In the genomic region with DNA sequence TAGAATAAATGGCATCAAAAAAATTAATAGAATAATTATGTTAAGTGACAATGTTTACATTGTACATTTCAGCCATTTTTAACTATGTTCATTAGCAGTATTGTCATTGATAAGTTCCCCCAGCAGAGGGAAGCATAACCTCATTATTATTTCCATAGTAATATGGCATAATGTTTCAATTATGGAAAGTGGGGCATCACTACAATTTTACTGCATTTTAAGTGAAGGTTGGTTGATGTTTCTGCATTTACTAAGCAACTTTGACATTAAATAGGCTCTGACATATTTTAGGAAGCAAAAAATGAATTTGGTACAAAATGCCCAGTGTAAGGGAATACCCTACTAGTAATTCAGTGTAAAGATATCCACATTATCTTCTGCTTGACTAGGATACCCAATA, we compare ENCODE assay signal across 8 cellular contexts.
A peak's percentile ranks its signal among the peaks of the same experiment; 100 is the strongest.
DNase-seq lines count a peak whose midpoint lies in the region; ATAC-seq and TF ChIP-seq lines count a peak whose summit lies in the region.

No MANE protein-coding gene starts in this region.

- no peak for TF ChIP-seq EP300 in esophagus muscularis mucosa (IDR thresholded peaks at IDR 0.05)

- H3K4me3 Mint-ChIP-seq in progenitor cell of endocrine pancreas (ENCODE audit: low read depth), result no peak overlapping the region

- DNase-seq in NCI-H2196 (lab: John Stamatoyannopoulos, UW; ENCODE audit: unreplicated experiment) (peak; percentile 34), NCI-H2196 treated with DMSO at 0.1 percent for 48 hours (lab: John Stamatoyannopoulos, UW; ENCODE audit: unreplicated experiment) (no peak), Panc1 (ENCODE audit: low read depth, low spot score) (peak; percentile 28), esophagus muscularis mucosa (ENCODE audit: extremely low spot score) (no peak), progenitor cell of endocrine pancreas (ENCODE audit: low spot score, unreplicated experiment) (no peak)
- no peak for DNase-seq in stimulated activated CD4-positive, alpha-beta T cell treated with anti-CD3 and anti-CD28 coated beads, Interleukin-4, amount 100 ng/mL, for 4 hours

- in situ Hi-C loops in Panc1 (cut with HindIII; ENCODE audit: low pct_unique_long_range_greater_than_20kb, low sequenced_read_pairs), result no loop called here

- ATAC-seq in GM21423 (IDR thresholded peaks at IDR 0.05; ENCODE audit: unreplicated experiment), result peak; percentile 86
- ATAC-seq in HG03565 (IDR thresholded peaks at IDR 0.05; ENCODE audit: unreplicated experiment), result peak; percentile 84
- ATAC-seq in Panc1, result peak; percentile 77; the same call in 1 of the 2 replicates

- H3K36me3 ChIP-seq in Panc1 (ENCODE audit: control insufficient read depth, insufficient read depth, low read length), result no peaks in the 10 kb centered on the region
- H3K36me3 ChIP-seq in esophagus muscularis mucosa, result no peaks in the 10 kb centered on the region

- H3K27ac ChIP-seq in Panc1 (ENCODE audit: low read length), result no peak overlapping the region; the same call in 1 of the 2 replicates
- no peak overlapping the region for H3K27ac ChIP-seq in esophagus muscularis mucosa (replicated peaks in 1 of 4)

- POLR2A ChIA-PET in Panc1 (lab: Charles Lee), result no interaction called here

- no TSS peak for BruUV-seq in Panc1 (replicated peaks; lab: Mats Ljungman, UMichigan)

- no peaks in the 10 kb centered on the region for H3K4me1 Mint-ChIP-seq in progenitor cell of endocrine pancreas (ENCODE audit: low read depth)

- no peaks in the 10 kb centered on the region for H3K27me3 Mint-ChIP-seq in progenitor cell of endocrine pancreas

- TF ChIP-seq CTCF in Panc1 (IDR thresholded peaks at IDR 0.05) (peak; percentile 55; the same call in 1 of the 2 replicates), esophagus muscularis mucosa (IDR thresholded peaks at IDR 0.05) (peak; percentile 67 to 69 (median 69)), progenitor cell of endocrine pancreas (IDR thresholded peaks at IDR 0.05; ENCODE audit: unreplicated experiment) (peak; percentile 87)

- H3K9me3 ChIP-seq in Panc1 (ENCODE audit: control insufficient read depth, insufficient read depth, low read depth, low read length) (no peaks in the 10 kb centered on the region), esophagus muscularis mucosa (no peaks in the 10 kb centered on the region)

- no peaks in the 10 kb centered on the region for H3K27me3 ChIP-seq in Panc1 (ENCODE audit: control insufficient read depth, insufficient read depth, low read length)
- no peaks in the 10 kb centered on the region for H3K27me3 ChIP-seq in esophagus muscularis mucosa

- H3K36me3 Mint-ChIP-seq in progenitor cell of endocrine pancreas (ENCODE audit: insufficient read depth), result peaks cover 3% of the 10 kb centered on the region

- H3K4me3 ChIP-seq in Panc1 (ENCODE audit: low read depth in 2 of 2, low read length in 2 of 2), result no peak overlapping the region
- no peak overlapping the region for H3K4me3 ChIP-seq in esophagus muscularis mucosa

- no peaks in the 10 kb centered on the region; the same call in 1 of the 2 replicates for H3K4me1 ChIP-seq in Panc1 (ENCODE audit: control insufficient read depth, insufficient read depth, low read length)
- peaks cover 0 to 7% (median 2%) of the 10 kb centered on the region in 4 donors for H3K4me1 ChIP-seq in esophagus muscularis mucosa

- no peak overlapping the region for H3K27ac Mint-ChIP-seq in progenitor cell of endocrine pancreas

- CTCF ChIA-PET in Panc1 (lab: Charles Lee), result interaction anchor here (0.7 kb wide), 1 partner anchor 1046 kb away, joined by 3 read pairs; no protein-coding TSS in a partner anchor

- intact Hi-C loops in Panc1 (cut with micrococcal nuclease; ENCODE audit: unreplicated experiment), result loop anchor here (2.0 kb wide), 1 partner anchor 212 kb away; no protein-coding TSS in a partner anchor
- intact Hi-C loops in esophagus muscularis mucosa (cut with DNase I), result loop anchor here (5.0 to 10.0 kb wide), 3 partner anchors 216 to 1046 kb away; a partner anchor contains a TSS

- H3K9me3 Mint-ChIP-seq in progenitor cell of endocrine pancreas (ENCODE audit: low read depth), result no peaks in the 10 kb centered on the region

- no peak for TF ChIP-seq POLR2A in esophagus muscularis mucosa (IDR thresholded peaks at IDR 0.05; ENCODE audit: low read depth)

Comparison
In these comparisons a context has a peak if more than half of its experiments do, and no peak if none do; other contexts are left out.
1. DNase-seq: peak in NCI-H2196 (single experiment) and Panc1 (single experiment); none in NCI-H2196 treated with DMSO at 0.1 percent for 48 hours (single experiment), esophagus muscularis mucosa (single experiment), progenitor cell of endocrine pancreas (single experiment) and stimulated activated CD4-positive, alpha-beta T cell treated with anti-CD3 and anti-CD28 coated beads, Interleukin-4, amount 100 ng/mL, for 4 hours (0 of 2).
2. Peak in every context shown above with its lines, with median percentiles within 50 percentile points of each other: ATAC-seq and CTCF ChIP-seq.